In genomic region chr2:139891636-139892035, GRCh38 we compare ENCODE assay signal across 31 cellular contexts.
DNase-seq lines count a peak whose midpoint lies in the region.
"Had no signal": no experiment of that assay in that cellular context is flagged by ENCODE, and none has a peak within 500 bp of the region (broad histone marks: within the 10 kb centered on the region; RNA-seq: fewer than 3 reads in every experiment).

No MANE protein-coding gene starts in this region.

- no peak overlapping the region for H3K4ac ChIP-seq in neuronal stem cell (ENCODE audit: low read length)

- H3K36me3 Mint-ChIP-seq in activated CD4-positive, alpha-beta T cell treated with anti-CD3 and anti-CD28 coated beads, Interleukin-2, amount 10 ng/mL, durations not matched to agents 7 days and 5 days (ENCODE audit: low read depth): no peaks in the 10 kb centered on the region
- H3K36me3 Mint-ChIP-seq: CD14-positive monocyte; CD4-positive, alpha-beta memory T cell; CD4-positive, CD25-positive, alpha-beta regulatory T cell; CD8-positive, alpha-beta memory T cell; CD8-positive, alpha-beta T cell had no signal

- H2BK12ac ChIP-seq in neuronal stem cell (ENCODE audit: low read length): no peak overlapping the region

- CTCF ChIA-PET in activated CD4-positive, alpha-beta T cell treated with anti-CD3 and anti-CD28 coated beads, Interleukin-2, amount 10 ng/mL, durations not matched to agents 7 days and 5 days (lab: Charles Lee): no interaction called here

- no peaks in the 10 kb centered on the region for H3K4me1 Mint-ChIP-seq in activated CD4-positive, alpha-beta T cell treated with anti-CD3 and anti-CD28 coated beads, Interleukin-2, amount 10 ng/mL, durations not matched to agents 7 days and 5 days
- H3K4me1 Mint-ChIP-seq: B cell; CD14-positive monocyte; CD4-positive, alpha-beta memory T cell; CD4-positive, CD25-positive, alpha-beta regulatory T cell; CD8-positive, alpha-beta memory T cell had no signal

- WGBS in neuronal stem cell (ENCODE audit: extremely low coverage in 2 of 2, insufficient read length in 2 of 2, insufficient replicate concordance in 1 of 2), 2 donors: no CpG with 5 or more reads among the region's 4 CpGs

- H3K4me3 ChIP-seq in neuronal stem cell (ENCODE audit: low read length in 2 of 2): no peak overlapping the region
- H3K4me3 ChIP-seq: A549; BLaER1; BLaER1 treated with 17β-estradiol and CSF1 and Interleukin-3, amounts not matched to agents 10 nM and 100 nM had no signal

- peak overlapping the region; percentile 82 for H3K14ac ChIP-seq in neuronal stem cell (ENCODE audit: low read length)

- no peaks in the 10 kb centered on the region for H3K27me3 ChIP-seq in neuronal stem cell (ENCODE audit: control insufficient read depth in 3 of 3, insufficient read depth in 3 of 3, low read depth in 1 of 3, low read length in 3 of 3)
- H3K27me3 ChIP-seq: BE2C; BLaER1; BLaER1 treated with 17β-estradiol and CSF1 and Interleukin-3, amounts not matched to agents 10 nM and 100 nM had no signal

- H2BK5ac ChIP-seq in neuronal stem cell (ENCODE audit: low read length): peak overlapping the region; percentile 11

- no peak overlapping the region for H3K27ac ChIP-seq in neuronal stem cell (replicated peaks; ENCODE audit: low read length)
- H3K27ac ChIP-seq: 22Rv1; A549; BLaER1; BLaER1 treated with 17β-estradiol and CSF1 and Interleukin-3, amounts not matched to agents 10 nM and 100 nM; C4-2B had no signal

- no peak overlapping the region for H3K4me2 ChIP-seq in neuronal stem cell (ENCODE audit: insufficient read depth, low read length, poor library complexity, severe bottlenecking)
- H3K4me2 ChIP-seq: A549; BLaER1; BLaER1 treated with 17β-estradiol and CSF1 and Interleukin-3, amounts not matched to agents 10 nM and 100 nM had no signal

- H2AK5ac ChIP-seq in neuronal stem cell (ENCODE audit: low read depth, low read length): no peak overlapping the region

- H3K9ac ChIP-seq in neuronal stem cell (ENCODE audit: low read depth, low read length, poor library complexity): no peak overlapping the region
- H3K9ac ChIP-seq: BLaER1; BLaER1 treated with 17β-estradiol and CSF1 and Interleukin-3, amounts not matched to agents 10 nM and 100 nM had no signal

- no peak overlapping the region for H4K91ac ChIP-seq in neuronal stem cell (ENCODE audit: low read depth, low read length, poor library complexity)

- H4K8ac ChIP-seq in neuronal stem cell (ENCODE audit: low read depth, low read length): no peak overlapping the region

- H3K4me1 ChIP-seq in neuronal stem cell (ENCODE audit: control insufficient read depth in 2 of 2, insufficient read depth in 1 of 2, low read depth in 1 of 2, low read length in 2 of 2): no peaks in the 10 kb centered on the region
- H3K4me1 ChIP-seq: A549, BE2C, BLaER1, Caco-2 had no signal

- no peak overlapping the region for H3K27ac Mint-ChIP-seq in activated CD4-positive, alpha-beta T cell treated with anti-CD3 and anti-CD28 coated beads, Interleukin-2, amount 10 ng/mL, durations not matched to agents 7 days and 5 days
- H3K27ac Mint-ChIP-seq: B cell; CD14-positive monocyte; CD4-positive, alpha-beta memory T cell; CD4-positive, alpha-beta T cell; CD4-positive, CD25-positive, alpha-beta regulatory T cell; CD8-positive, alpha-beta memory T cell; CD8-positive, alpha-beta T cell had no signal

- H3K4me3 Mint-ChIP-seq in activated CD4-positive, alpha-beta T cell treated with anti-CD3 and anti-CD28 coated beads, Interleukin-2, amount 10 ng/mL, durations not matched to agents 7 days and 5 days: no peak overlapping the region
- H3K4me3 Mint-ChIP-seq: B cell; CD14-positive monocyte; CD4-positive, alpha-beta memory T cell; CD4-positive, alpha-beta T cell; CD4-positive, CD25-positive, alpha-beta regulatory T cell; CD8-positive, alpha-beta memory T cell; CD8-positive, alpha-beta T cell had no signal

- peak overlapping the region; percentile 76 for H3K18ac ChIP-seq in neuronal stem cell (ENCODE audit: low read length)

- peaks cover 8% of the 10 kb centered on the region for H3K9me3 Mint-ChIP-seq in activated CD4-positive, alpha-beta T cell treated with anti-CD3 and anti-CD28 coated beads, Interleukin-2, amount 10 ng/mL, durations not matched to agents 7 days and 5 days

- no peaks in the 10 kb centered on the region for H3K27me3 Mint-ChIP-seq in activated CD4-positive, alpha-beta T cell treated with anti-CD3 and anti-CD28 coated beads, Interleukin-2, amount 10 ng/mL, durations not matched to agents 7 days and 5 days
- H3K27me3 Mint-ChIP-seq: B cell; CD4-positive, alpha-beta memory T cell; CD4-positive, alpha-beta T cell; CD4-positive, CD25-positive, alpha-beta regulatory T cell; CD8-positive, alpha-beta memory T cell had no signal

- peaks cover 0 to 7% of the 10 kb centered on the region in 2 donors for H3K9me3 ChIP-seq in neuronal stem cell (replicated peaks in 1 of 2; ENCODE audit: control insufficient read depth in 2 of 2, insufficient read depth in 1 of 2, low read depth in 1 of 2, low read length in 2 of 2)
- H3K9me3 ChIP-seq: A549, BE2C, Caco-2 had no signal

- H3K36me3 ChIP-seq in neuronal stem cell (replicated peaks in 1 of 2; ENCODE audit: control insufficient read depth in 2 of 2, insufficient read depth in 2 of 2, low read length in 2 of 2): no peaks in the 10 kb centered on the region
- H3K36me3 ChIP-seq: BE2C; BLaER1; BLaER1 treated with 17β-estradiol and CSF1 and Interleukin-3, amounts not matched to agents 10 nM and 100 nM had no signal

- DNase-seq in NCI-H69 (lab: John Stamatoyannopoulos, UW) (peak; percentile 100), neuronal stem cell (ENCODE audit: low spot score) (no peak)
- no peak for DNase-seq in activated CD4-positive, alpha-beta T cell treated with anti-CD3 and anti-CD28 coated beads, Interleukin-2, amount 10 ng/mL, durations not matched to agents 7 days and 5 days
- DNase-seq in NK-92 treated with Interleukin-12 subunit alpha and Interleukin-12 subunit beta, amount 100 ng/mL, for 24 hours (lab: John Stamatoyannopoulos, UW): no peak
- DNase-seq: 8988T; ACHN; AML-193; BE2C; C1 segment of cervical spinal cord; Caco-2; Calu3; CD4-positive, alpha-beta memory T cell; CD4-positive, alpha-beta T cell; CD4-positive, CD25-positive, alpha-beta regulatory T cell; CD8-positive, alpha-beta memory T cell; COR-L47; DMS 273 treated with DMSO at 0.1 percent for 48 hours; DMS153; DMS53; DMS79; DMS79 treated with DMSO at 0.1 percent for 48 hours; DND-41; EL had no signal

- H3K23ac ChIP-seq in neuronal stem cell (ENCODE audit: low read depth, low read length, poor library complexity): no peak overlapping the region

- POLR2A ChIA-PET in activated CD4-positive, alpha-beta T cell treated with anti-CD3 and anti-CD28 coated beads, Interleukin-2, amount 10 ng/mL, durations not matched to agents 7 days and 5 days (lab: Charles Lee): no interaction called here

- H2AFZ ChIP-seq in neuronal stem cell (ENCODE audit: low read length): no peak overlapping the region

- H2BK120ac ChIP-seq in neuronal stem cell (ENCODE audit: low read depth, low read length): no peak overlapping the region

- no peak overlapping the region for H2BK15ac ChIP-seq in neuronal stem cell (ENCODE audit: low read length)

- no peaks in the 10 kb centered on the region for H3K79me1 ChIP-seq in neuronal stem cell (ENCODE audit: low read depth, low read length)
